In the genomic region with DNA sequence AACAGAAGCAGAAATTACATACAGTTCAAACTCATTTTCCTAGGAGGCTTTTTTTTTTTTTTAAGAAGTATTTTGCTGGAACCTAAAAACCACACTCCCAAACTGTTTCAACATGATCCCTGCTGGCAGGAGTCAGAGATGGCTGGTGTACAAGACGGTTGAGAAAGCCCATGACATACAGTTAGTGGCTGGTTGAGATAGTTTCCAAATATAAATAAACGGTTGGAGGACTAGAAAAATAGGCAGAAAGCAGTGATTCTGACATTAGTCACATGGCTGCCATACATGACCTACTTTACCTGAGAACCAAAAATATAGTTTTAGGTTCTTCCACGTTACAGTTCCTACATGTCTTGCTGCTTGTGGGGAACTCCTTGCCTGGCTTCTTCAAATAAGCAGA, we compare ENCODE assay signal across 12 cellular contexts. TPM values are rescaled to one million over a fixed set of nuclear protein-coding genes. Genes with fewer than 3 reads are reported as not detected.
DNase-seq lines count a peak whose midpoint lies in the region; ATAC-seq, FAIRE-seq and TF ChIP-seq lines count a peak whose summit lies in the region.
"Had no signal": no experiment of that assay in that cellular context is flagged by ENCODE, and none has a peak within 500 bp of the region (broad histone marks: within the 10 kb centered on the region; RNA-seq: fewer than 3 reads in every experiment).

No MANE protein-coding gene starts in this region.

- H3K4me1 ChIP-seq in right cardiac atrium (ENCODE audit: control insufficient read depth, insufficient read depth, low read length) (peaks cover 3% of the 10 kb centered on the region), transverse colon (peaks cover 1 to 16% (median 10%) of the 10 kb centered on the region in 4 donors), kidney (ENCODE audit: control insufficient read depth in 1 of 2, insufficient read depth in 1 of 2, low read depth in 1 of 2, low read length in 2 of 2) (no peaks in the 10 kb centered on the region)

- no peaks in the 10 kb centered on the region for H3K27me3 ChIP-seq in right cardiac atrium (ENCODE audit: control insufficient read depth, insufficient read depth)
- H3K27me3 ChIP-seq in transverse colon = no peaks in the 10 kb centered on the region

- H3K27ac ChIP-seq in right cardiac atrium (ENCODE audit: low read length) (no peak overlapping the region), transverse colon (peak overlapping the region in 2 of 4 donors; percentile 11 to 23), kidney (ENCODE audit: low read depth in 2 of 2, low read length in 2 of 2) (no peak overlapping the region)

- TF ChIP-seq EP300 in transverse colon (IDR thresholded peaks at IDR 0.05; ENCODE audit: low read depth) = no peak

- FAIRE-seq in kidney (lab: Jason Lieb, UNC) = no peak
- FAIRE-seq: GM19239, HepG2 had no signal

- ATAC-seq in right cardiac atrium (peak; percentile 38 to 81), HG02970 (IDR thresholded peaks at IDR 0.05; ENCODE audit: low FRiP score, unreplicated experiment) (no peak)
- ATAC-seq: HepG2 had no signal

- in situ Hi-C loops in transverse colon (cut with MboI; ENCODE audit: low pct_ligation_motif_present in 1 of 4, low pct_unique_long_range_greater_than_20kb in 1 of 4, low sequenced_read_pairs in 3 of 4) = loop anchor here in 3 of 4 donors (5.0 to 25.0 kb wide), 4 partner anchors 248 to 698 kb away; partner anchors contain the start of gene MYO10 (in 2 of the 3)

- H3K36me3 ChIP-seq in transverse colon (no peaks in the 10 kb centered on the region), kidney (ENCODE audit: control insufficient read depth in 1 of 2, insufficient read depth in 2 of 2, low read length in 2 of 2) (no peaks in the 10 kb centered on the region)

- no peaks in the 10 kb centered on the region for H3K9me3 ChIP-seq in right cardiac atrium (ENCODE audit: control insufficient read depth, low read length)
- no peaks in the 10 kb centered on the region for H3K9me3 ChIP-seq in transverse colon
- H3K9me3 ChIP-seq in kidney (ENCODE audit: control insufficient read depth in 1 of 2, low read length in 2 of 2) = no peaks in the 10 kb centered on the region

- WGBS in right cardiac atrium = 55% methylated on average over 3 of the region's 3 CpGs
- WGBS in transverse colon (ENCODE audit: low coverage in 1 of 2), 2 donors = 35 to 67% methylated on average over 2 to 3 of the region's 3 CpGs

- TF ChIP-seq POLR2A in transverse colon (IDR thresholded peaks at IDR 0.05) = no peak

- peak; percentile 44 for DNase-seq in HT1080 (ENCODE audit: low read depth)
- DNase-seq in amniotic stem cell (lab: John Stamatoyannopoulos, UW) = peak; percentile 51
- DNase-seq in right cardiac atrium = peak; percentile 65 to 87 (median 73)
- DNase-seq in transverse colon = peak; percentile 27
- no peak for DNase-seq in NCI-H82 (lab: John Stamatoyannopoulos, UW)
- no peak for DNase-seq in kidney
- DNase-seq: activated effector memory CD4-positive, alpha-beta T cell treated with Interleukin-2 at 50 U/mL for 16 hours; NCI-H526; stimulated activated naive CD4-positive, alpha-beta T cell treated with Interleukin-2 at 50 U/mL for 16 hours had no signal

- TF ChIP-seq CTCF in transverse colon (IDR thresholded peaks at IDR 0.05) (no peak), kidney (IDR thresholded peaks at IDR 0.05; ENCODE audit: borderline replicate concordance, extremely low read depth, insufficient read depth) (no peak)

- H3K4me3 ChIP-seq in right cardiac atrium (ENCODE audit: low read length) (no peak overlapping the region), transverse colon (no peak overlapping the region), kidney (ENCODE audit: low read length in 2 of 2) (no peak overlapping the region)

- intact Hi-C loops in right cardiac atrium (cut with DNase I) = loop anchor here in 2 of 4 donors (10.0 kb wide), 1 partner anchor 251 kb away; the partner anchor contains the start of gene MYO10 (in 2 of the 2)
- intact Hi-C loops in transverse colon (cut with DNase I; ENCODE audit: low total_unique reads) = loop anchor here (10.0 kb wide), 1 partner anchor 391 kb away; no protein-coding TSS in a partner anchor
- intact Hi-C loops in kidney (cut with DNase I) = loop anchor here (5.0 kb wide), 1 partner anchor 398 kb away; no protein-coding TSS in a partner anchor

- H3K9ac ChIP-seq in kidney (ENCODE audit: low read length in 2 of 2) = no peak overlapping the region

RNA-seq across cellular contexts. Expression of gene BASP1, which starts 31.7 kb away (rescaled TPM):
- 134 and 149 TPM in 2 replicates for total RNA-seq in HT1080 (2014; rRNA removed; shearing (Covaris generic))
- polyA plus RNA-seq in HT1080 (2015; cell fraction: cytosol; rRNA removed) = 170 and 186 TPM in 2 replicates
- 70.1 and 81.9 TPM in 2 replicates for polyA plus RNA-seq in HT1080 (2015; cell fraction: nucleus; rRNA removed)
- total RNA-seq in right cardiac atrium (10 to 100 TPM in 1 of 4 donors, 1 to 10 TPM in 3; 3.8 to 12.0 (median 8.8) TPM), transverse colon (10 to 100 TPM in 2 of 4 donors, 1 to 10 TPM in 2; 1.5 to 36.4 (median 9.2) TPM), kidney (12.5 TPM)
- polyA plus RNA-seq in right cardiac atrium (4.8 TPM), kidney (ENCODE audit: insufficient read depth, low read depth, low replicate concordance) (5.1 TPM)
- total RNA-seq: HepG2 had no signal

Comparison
In these comparisons a context has a peak if more than half of its experiments do, and no peak if none do; other contexts are left out.
1. DNase-seq: peak in HT1080 (single experiment), amniotic stem cell (single experiment), right cardiac atrium (3 of 3) and transverse colon (single experiment); none in NCI-H82 (single experiment) and kidney (single experiment).